10 cellular contexts compared by ENCODE assay signal in the genomic region with DNA sequence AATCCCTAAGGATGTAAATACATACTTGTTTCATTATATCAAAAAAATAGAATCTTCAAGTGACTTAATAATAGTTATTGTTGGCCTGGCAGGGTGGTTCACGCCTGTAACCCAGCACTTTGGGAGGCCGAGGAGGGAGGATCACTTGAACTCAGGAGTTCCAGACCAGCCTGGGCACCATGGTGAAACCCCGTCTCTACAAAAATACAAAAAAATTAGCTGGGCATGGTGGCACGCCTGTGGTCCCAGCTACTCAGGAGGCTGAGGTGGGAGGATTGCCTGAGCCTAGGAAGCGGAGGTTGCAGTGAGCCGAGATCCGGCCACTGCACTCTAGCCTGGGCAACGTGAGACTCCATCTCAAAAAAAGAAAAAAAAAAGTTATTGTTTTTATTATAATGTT. TPM values are rescaled to one million over a fixed set of nuclear protein-coding genes. Genes with fewer than 3 reads are reported as not detected.
A peak's percentile ranks its signal among the peaks of the same experiment; 100 is the strongest.
DNase-seq lines count a peak whose midpoint lies in the region; ATAC-seq and TF ChIP-seq lines count a peak whose summit lies in the region.
"Had no signal": no experiment of that assay in that cellular context is flagged by ENCODE, and none has a peak within 500 bp of the region (broad histone marks: within the 10 kb centered on the region; RNA-seq: fewer than 3 reads in every experiment).

No MANE protein-coding gene starts in this region.

- peaks cover 13 to 14% of the 10 kb centered on the region in 2 experiments for H3K4me1 Mint-ChIP-seq in H9

- no peak overlapping the region for H3K23ac ChIP-seq in H9 (ENCODE audit: insufficient read length, low read depth, low read length)

- H3K4me3 Mint-ChIP-seq in H9: peak overlapping the region; percentile 98 to 99

- no peak overlapping the region for H3K27ac Mint-ChIP-seq in H9

- no peaks in the 10 kb centered on the region for H3K27me3 Mint-ChIP-seq in H9 (ENCODE audit: low read depth)

- H2BK120ac ChIP-seq in H9 (ENCODE audit: low read depth, low read length, poor library complexity, severe bottlenecking): no peak overlapping the region

- no peak overlapping the region for H4K5ac ChIP-seq in H9 (ENCODE audit: insufficient read length, low read depth, low read length)

- peaks cover 13% of the 10 kb centered on the region; the same call in 1 of the 2 replicates for H3K79me2 ChIP-seq in H9 (ENCODE audit: insufficient read depth, low read length)

- TF ChIP-seq CTCF in H9 (conservative IDR thresholded peaks at IDR 0.05) (no peak), gastrocnemius medialis (IDR thresholded peaks at IDR 0.05 in 4 of 5, conservative IDR thresholded peaks at IDR 0.05 in 1 of 5) (no peak)

- H3K27me3 ChIP-seq in H9 (ENCODE audit: insufficient read depth, low read length) (no peaks in the 10 kb centered on the region), gastrocnemius medialis (no peaks in the 10 kb centered on the region)

- WGBS in H9 (ENCODE audit: extremely low coverage, insufficient read length, low lambda C conversion rate): no CpG with 5 or more reads among the region's 8 CpGs

- H3K36me3 Mint-ChIP-seq in H9 (ENCODE audit: insufficient read depth in 1 of 3, low read depth in 3 of 3): peaks cover 0 to 3% (median 3%) of the 10 kb centered on the region in 3 experiments; a peak in 5 of 7 replicates

- H2BK15ac ChIP-seq in H9 (ENCODE audit: low read depth, low read length): no peak overlapping the region

- TF ChIP-seq POLR2A in erythroblast (IDR thresholded peaks at IDR 0.05; ENCODE audit: low read length) (no peak), gastrocnemius medialis (IDR thresholded peaks at IDR 0.05) (no peak)

- no peak overlapping the region for H3K9ac ChIP-seq in H9 (ENCODE audit: extremely low read depth, insufficient read length, low read length)
- peak overlapping the region; percentile 77 for H3K9ac ChIP-seq in SK-N-MC (ENCODE audit: insufficient read length)

- H3K79me1 ChIP-seq in H9 (ENCODE audit: insufficient read depth, low read depth, low read length, poor library complexity, severe bottlenecking): peaks cover 6% of the 10 kb centered on the region

- no peak overlapping the region for H3K18ac ChIP-seq in H9 (ENCODE audit: insufficient read length, low read depth, low read length)

- no peak overlapping the region for H2AFZ ChIP-seq in H9 (ENCODE audit: low read length)

- H2AK5ac ChIP-seq in H9 (ENCODE audit: insufficient read length, low read length): no peak overlapping the region

- H2BK12ac ChIP-seq in H9 (ENCODE audit: insufficient read length, low read depth, low read length): no peak overlapping the region

- peak overlapping the region; percentile 78 for H3K4me3 ChIP-seq in SK-N-MC
- H3K4me3 ChIP-seq in gastrocnemius medialis: peak overlapping the region; percentile 78 to 100 (median 96)

- intact Hi-C loops in gastrocnemius medialis (cut with DNase I; ENCODE audit: low total_unique reads): loop anchor here (2.0 to 5.0 kb wide), 3 partner anchors 50 to 341 kb away; partner anchors contain the start of gene MON2

- no peak overlapping the region for H4K91ac ChIP-seq in H9 (ENCODE audit: insufficient read length, low read depth, low read length)

- no peak overlapping the region for H3K56ac ChIP-seq in H9 (ENCODE audit: insufficient read length, low read depth, low read length)

- no peak overlapping the region for H3T11ph ChIP-seq in H9 (ENCODE audit: low read length)

- no peak for DNase-seq in H9
- no peak for DNase-seq in SK-N-MC (ENCODE audit: low read depth, low spot score)
- DNase-seq in erythroblast (lab: John Stamatoyannopoulos, UW): peak; percentile 48 to 74
- no peak for DNase-seq in gastrocnemius medialis
- DNase-seq in NCI-H1105 (lab: John Stamatoyannopoulos, UW): no peak
- no peak for DNase-seq in NCI-H146 (lab: John Stamatoyannopoulos, UW)
- no peak for DNase-seq in NCI-H2029 (lab: John Stamatoyannopoulos, UW)
- DNase-seq: activated CD4-positive, alpha-beta T cell treated with anti-CD3 and anti-CD28 coated beads for 48 hours; NCI-H345 had no signal

- H3K27ac ChIP-seq in H9 (ENCODE audit: insufficient read length, low read depth, low read length) (no peak overlapping the region), SK-N-MC (no peak overlapping the region), gastrocnemius medialis (peak overlapping the region in 2 of 4 donors; percentile 92 to 96)

- H3K36me3 ChIP-seq in SK-N-MC (ENCODE audit: insufficient read depth, low read length) (peaks cover 21% of the 10 kb centered on the region; the same call in 1 of the 2 replicates), gastrocnemius medialis (no peaks in the 10 kb centered on the region)

- no peak overlapping the region for H2BK20ac ChIP-seq in H9 (ENCODE audit: low read depth, low read length, poor library complexity, severe bottlenecking)

- H3K4me1 ChIP-seq in H9 (ENCODE audit: insufficient read depth, low read length) (no peaks in the 10 kb centered on the region), gastrocnemius medialis (peaks cover 49 to 57% of the 10 kb centered on the region in 2 donors)

- no peak overlapping the region for H4K8ac ChIP-seq in H9 (replicated peaks; ENCODE audit: insufficient read length, low read depth, low read length)

- H3K4ac ChIP-seq in H9 (ENCODE audit: low read depth, low read length): no peak overlapping the region

- in situ Hi-C loops in gastrocnemius medialis (cut with MboI; ENCODE audit: low sequenced_read_pairs in 4 of 4): loop anchor here in 2 of 4 donors (5.0 to 25.0 kb wide), 3 partner anchors 205 to 525 kb away; partner anchors contain the start of gene MON2 (in 1 of the 2)

- 0 out of 5 replicates have a peak, but pooled peaks cover 0 to 2% of the 10 kb centered on the region in 2 experiments for H3K9me3 Mint-ChIP-seq in H9

- H2BK5ac ChIP-seq in H9 (ENCODE audit: insufficient read length, low read length): no peak overlapping the region

- H3K9me3 ChIP-seq in H9 (ENCODE audit: control insufficient read depth, low read depth, low read length): no peaks in the 10 kb centered on the region
- no peaks in the 10 kb centered on the region for H3K9me3 ChIP-seq in SK-N-MC (ENCODE audit: low read depth, low read length)
- H3K9me3 ChIP-seq in gastrocnemius medialis: no peaks in the 10 kb centered on the region

- ATAC-seq in gastrocnemius medialis (no peak), HG02798 (IDR thresholded peaks at IDR 0.05; ENCODE audit: poor library complexity, unreplicated experiment) (no peak)

- no peak overlapping the region for H3K14ac ChIP-seq in H9 (ENCODE audit: insufficient read depth, low read length)

- H3K4me2 ChIP-seq in H9 (ENCODE audit: insufficient read depth, insufficient read length, low read length): no peak overlapping the region

- H3K23me2 ChIP-seq in H9 (ENCODE audit: insufficient read length, low read depth, low read length, poor library complexity, severe bottlenecking): peaks cover 4% of the 10 kb centered on the region

- H4K20me1 ChIP-seq in H9 (ENCODE audit: control insufficient read depth, insufficient read depth, insufficient read length): no peaks in the 10 kb centered on the region

RNA-seq across cellular contexts. Expression of gene USP15, which starts 1.7 kb away (rescaled TPM):
- 35.3 and 36.0 TPM in 2 replicates for total RNA-seq in H9 (2021)
- total RNA-seq in gastrocnemius medialis: 10 to 100 TPM; 49.0 to 93.6 (median 50.6) TPM

Comparison
In these comparisons a context has a peak if more than half of its experiments do, and no peak if none do; other contexts are left out.
1. DNase-seq: peak in erythroblast (2 of 2); none in H9 (single experiment), SK-N-MC (single experiment), gastrocnemius medialis (0 of 2), NCI-H1105 (single experiment), NCI-H146 (single experiment) and NCI-H2029 (single experiment).